ENCODE assay signal across 1 cellular context in the genomic region with DNA sequence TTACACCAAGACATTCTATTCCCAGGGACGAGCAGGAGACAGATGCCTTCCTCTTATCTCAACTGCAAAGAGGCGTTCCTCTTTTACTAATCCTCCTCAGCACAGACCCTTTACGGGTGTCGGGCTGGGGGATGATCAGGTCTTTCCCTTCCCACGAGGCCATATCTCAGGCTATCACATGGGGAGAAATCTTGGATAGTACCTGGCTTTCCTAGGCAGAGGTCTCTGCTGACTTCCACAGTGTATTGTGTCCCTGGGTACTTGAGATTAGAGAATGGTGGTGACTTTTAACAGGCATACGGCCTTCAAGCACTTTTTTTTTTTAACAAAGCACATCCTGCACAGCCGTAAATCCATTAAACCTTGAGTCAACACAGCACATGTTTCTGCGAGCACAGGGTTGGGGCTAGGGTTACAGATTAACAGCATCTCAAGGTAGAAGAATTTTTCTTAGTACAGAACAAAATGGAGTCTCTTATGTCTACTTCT. TPM values are rescaled to one million over a fixed set of nuclear protein-coding genes. Genes with fewer than 3 reads are reported as not detected.
"Had no signal": no experiment of that assay in that cellular context is flagged by ENCODE, and none has a peak within 500 bp of the region (broad histone marks: within the 10 kb centered on the region; RNA-seq: fewer than 3 reads in every experiment).

No MANE protein-coding gene starts in this region.

RNA-seq across cellular contexts. Expression of gene MYO7B, which starts 7.6 kb away (rescaled TPM):
- total RNA-seq: myocyte had no signal
